In genomic region chr11:61826930-61827572, GRCh38 we compare ENCODE assay signal across 8 cellular contexts. TPM values are rescaled to one million over a fixed set of nuclear protein-coding genes. Genes with fewer than 3 reads are reported as not detected.
A peak's percentile ranks its signal among the peaks of the same experiment; 100 is the strongest.
DNase-seq lines count a peak whose midpoint lies in the region; ATAC-seq, FAIRE-seq and TF ChIP-seq lines count a peak whose summit lies in the region.

No MANE protein-coding gene starts in this region.

- H3K4me1 Mint-ChIP-seq in activated naive CD8-positive, alpha-beta T cell treated with anti-CD3 and anti-CD28 coated beads, Interleukin-2, amount 10 ng/mL, durations not matched to agents 7 days and 5 days = peaks cover 34% of the 10 kb centered on the region
- peaks cover 30 to 52% of the 10 kb centered on the region in 2 donors for H3K4me1 Mint-ChIP-seq in stimulated activated naive B cell treated with anti-CD40 and anti-IgM and Interleukin-4, amounts not matched to agents 10 μg/mL and 1 μg/mL and 100 μg/mL, for 72 hours

- H3K4me1 ChIP-seq in A549 (peaks cover 36% of the 10 kb centered on the region), iPS-20b (ENCODE audit: insufficient read depth, low read length) (peaks cover 16% of the 10 kb centered on the region)

- peak overlapping the region; percentile 94 for H3K4me3 Mint-ChIP-seq in activated naive CD8-positive, alpha-beta T cell treated with anti-CD3 and anti-CD28 coated beads, Interleukin-2, amount 10 ng/mL, durations not matched to agents 7 days and 5 days
- H3K4me3 Mint-ChIP-seq in stimulated activated naive B cell treated with anti-CD40 and anti-IgM and Interleukin-4, amounts not matched to agents 10 μg/mL and 1 μg/mL and 100 μg/mL, for 72 hours = peak overlapping the region; percentile 86 to 98

- peaks cover 25% of the 10 kb centered on the region for H3K36me3 Mint-ChIP-seq in activated naive CD8-positive, alpha-beta T cell treated with anti-CD3 and anti-CD28 coated beads, Interleukin-2, amount 10 ng/mL, durations not matched to agents 7 days and 5 days
- peaks cover 30 to 41% of the 10 kb centered on the region in 2 donors for H3K36me3 Mint-ChIP-seq in stimulated activated naive B cell treated with anti-CD40 and anti-IgM and Interleukin-4, amounts not matched to agents 10 μg/mL and 1 μg/mL and 100 μg/mL, for 72 hours

- H3K27ac ChIP-seq in A549 = peak overlapping the region; percentile 96 to 100
- peak overlapping the region; percentile 93 for H3K27ac ChIP-seq in iPS-20b (ENCODE audit: low read length)

- CTCF ChIA-PET in A549 (lab: Yijun Ruan, JAX) = interaction anchor here (0.7 to 5.6 kb wide), 4 partner anchors 9 to 72 kb away, joined by 3 to 51 read pairs (median 12); no protein-coding TSS in a partner anchor

- no peak for FAIRE-seq in A549 (lab: Jason Lieb, UNC)

- TF ChIP-seq POLR2A in A549 (IDR thresholded peaks at IDR 0.05; ENCODE audit: low read length) = 0 out of 2 replicates have a peak, but pooled peaks have one; percentile 22

- peaks cover 24% of the 10 kb centered on the region; the same call in 1 of the 2 replicates for H3K36me3 ChIP-seq in iPS-20b (ENCODE audit: insufficient read depth, low read depth, low read length)

- TF ChIP-seq RAD21 in A549 (conservative IDR thresholded peaks at IDR 0.05 in 1 of 2, IDR thresholded peaks at IDR 0.05 in 1 of 2) = no peak

- no peak for TF ChIP-seq CTCF in A549 (IDR thresholded peaks at IDR 0.05)

- H3K4me3 ChIP-seq in A549 = peak overlapping the region; percentile 100
- H3K4me3 ChIP-seq in iPS-20b (ENCODE audit: low read length) = peak overlapping the region; percentile 88

- peak overlapping the region; percentile 89 for H3K27ac Mint-ChIP-seq in activated naive CD8-positive, alpha-beta T cell treated with anti-CD3 and anti-CD28 coated beads, Interleukin-2, amount 10 ng/mL, durations not matched to agents 7 days and 5 days
- H3K27ac Mint-ChIP-seq in stimulated activated naive B cell treated with anti-CD40 and anti-IgM and Interleukin-4, amounts not matched to agents 10 μg/mL and 1 μg/mL and 100 μg/mL, for 72 hours = peak overlapping the region; percentile 98

- ATAC-seq in A549 (no peak; a peak in 1 of 6 replicates), GM18498 (IDR thresholded peaks at IDR 0.05; ENCODE audit: unreplicated experiment) (peak; percentile 7)
- ATAC-seq in activated naive CD8-positive, alpha-beta T cell treated with anti-CD3 and anti-CD28 coated beads, Interleukin-2, amount 10 ng/mL, durations not matched to agents 7 days and 5 days (ENCODE audit: low read depth) = no peak
- peak; percentile 47 for ATAC-seq in stimulated activated naive B cell treated with anti-CD40 and anti-IgM and Interleukin-4, amounts not matched to agents 10 μg/mL and 1 μg/mL and 100 μg/mL, for 72 hours (replicated peaks)

- POLR2A ChIA-PET in A549 (lab: Yijun Ruan, JAX) = interaction anchor here (1.1 to 3.7 kb wide), 2 partner anchors 10 to 43 kb away, joined by 4 to 71 read pairs; partner anchors contain the start of gene FADS1
- POLR2A ChIA-PET in activated naive CD8-positive, alpha-beta T cell treated with anti-CD3 and anti-CD28 coated beads, Interleukin-2, amount 10 ng/mL, durations not matched to agents 7 days and 5 days (lab: Charles Lee) = interaction anchor here (1.2 to 7.2 kb wide), 3 partner anchors 10 to 20 kb away, joined by 3 to 140 read pairs (median 6); partner anchors contain the start of gene FADS1

- 68% methylated on average over 22 of the region's 23 CpGs for WGBS in A549 (ENCODE audit: missing lambda C conversion rate)

- TF ChIP-seq EP300 in A549 (IDR thresholded peaks at IDR 0.05) = no peak

- H3K9ac ChIP-seq in iPS-20b (ENCODE audit: low read depth, low read length) = peak overlapping the region; percentile 98; the same call in 1 of the 2 replicates

- peak overlapping the region; percentile 100 for H3K4me2 ChIP-seq in A549

- no peaks in the 10 kb centered on the region for H3K9me3 ChIP-seq in A549
- no peaks in the 10 kb centered on the region for H3K9me3 ChIP-seq in iPS-20b (ENCODE audit: insufficient read depth, low read depth, low read length)

- peaks cover 14% of the 10 kb centered on the region for H3K27me3 Mint-ChIP-seq in activated naive CD8-positive, alpha-beta T cell treated with anti-CD3 and anti-CD28 coated beads, Interleukin-2, amount 10 ng/mL, durations not matched to agents 7 days and 5 days
- H3K27me3 Mint-ChIP-seq in stimulated activated naive B cell treated with anti-CD40 and anti-IgM and Interleukin-4, amounts not matched to agents 10 μg/mL and 1 μg/mL and 100 μg/mL, for 72 hours = no peaks in the 10 kb centered on the region

- H3K27me3 ChIP-seq in iPS-20b (ENCODE audit: insufficient read depth, low read length) = no peaks in the 10 kb centered on the region

- no peaks in the 10 kb centered on the region for H3K9me3 Mint-ChIP-seq in activated naive CD8-positive, alpha-beta T cell treated with anti-CD3 and anti-CD28 coated beads, Interleukin-2, amount 10 ng/mL, durations not matched to agents 7 days and 5 days
- H3K9me3 Mint-ChIP-seq in stimulated activated naive B cell treated with anti-CD40 and anti-IgM and Interleukin-4, amounts not matched to agents 10 μg/mL and 1 μg/mL and 100 μg/mL, for 72 hours = no peaks in the 10 kb centered on the region

- DNase-seq in A549 (ENCODE audit: low read depth in 1 of 2, low spot score in 1 of 2) = no peak
- DNase-seq in KG1 (lab: John Stamatoyannopoulos, UW) = peak; percentile 85
- DNase-seq in activated naive CD8-positive, alpha-beta T cell treated with anti-CD3 and anti-CD28 coated beads, Interleukin-2, amount 10 ng/mL, durations not matched to agents 7 days and 5 days = no peak
- DNase-seq in stimulated activated naive B cell treated with anti-CD40 and anti-IgM and Interleukin-4, amounts not matched to agents 10 μg/mL and 1 μg/mL and 100 μg/mL, for 72 hours = no peak
- DNase-seq in NCI-H128 (lab: John Stamatoyannopoulos, UW; ENCODE audit: unreplicated experiment) = no peak
- no peak for DNase-seq in NCI-H187 treated with DMSO at 0.1 percent for 48 hours (lab: John Stamatoyannopoulos, UW)

TF ChIP-seq in A549, 52 proteins besides CTCF, POLR2A, EP300 and RAD21:
- TF ChIP-seq HOXA7 (CRISPR knock-in tag; IDR thresholded peaks at IDR 0.05) (0 out of 2 replicates have a peak, but pooled peaks have one; percentile 41), MAZ (IDR thresholded peaks at IDR 0.05; ENCODE audit: borderline replicate concordance, low read depth, low read length) (no peak)
TF ChIP-seq in A549: peak in this region for 1.

RNA-seq across cellular contexts. Expression of gene FADS2, which starts 1.0 kb away (rescaled TPM):
- polyA plus RNA-seq in A549 (2011; rRNA removed) (215 and 278 TPM in 2 replicates), A549 (2017; fragmentation: RNase III; extraction: RNeasy Plus Mini Kit Qiagen cat#74134 plus additional on column Dnase treatment) (184 to 391 TPM (median 352 TPM) in 3 replicates)
- 187 and 222 TPM in 2 replicates for polyA plus RNA-seq in A549 (2012; cell fraction: cytosol; rRNA removed)
- 358 and 370 TPM in 2 replicates for polyA plus RNA-seq in A549 (2012; cell fraction: nucleus; rRNA removed)
- polyA minus RNA-seq in A549 (2011; rRNA and poly(A)+ RNA removed) = 649 and 679 TPM in 2 replicates
- total RNA-seq in activated naive CD8-positive, alpha-beta T cell treated with anti-CD3 and anti-CD28 coated beads, Interleukin-2, amount 10 ng/mL, durations not matched to agents 7 days and 5 days = 100 to 1,000 TPM; 245 to 280 TPM

RNA-seq across cellular contexts. Expression of gene FADS1, which starts 10.2 kb away (rescaled TPM):
- polyA plus RNA-seq in A549 (2011; rRNA removed) (163 and 175 TPM in 2 replicates), A549 (2017; fragmentation: RNase III; extraction: RNeasy Plus Mini Kit Qiagen cat#74134 plus additional on column Dnase treatment) (121 to 205 TPM (median 189 TPM) in 3 replicates)
- polyA plus RNA-seq in A549 (2012; cell fraction: cytosol; rRNA removed) = 87.7 and 130 TPM in 2 replicates
- 112 and 123 TPM in 2 replicates for polyA plus RNA-seq in A549 (2012; cell fraction: nucleus; rRNA removed)
- 286 and 310 TPM in 2 replicates for polyA minus RNA-seq in A549 (2011; rRNA and poly(A)+ RNA removed)
- total RNA-seq in activated naive CD8-positive, alpha-beta T cell treated with anti-CD3 and anti-CD28 coated beads, Interleukin-2, amount 10 ng/mL, durations not matched to agents 7 days and 5 days = 10 to 100 TPM; 53.2 to 54.7 TPM

RNA-seq across cellular contexts. Expression of gene FEN1, which starts 34.3 kb away (rescaled TPM):
- polyA plus RNA-seq in A549 (2011; rRNA removed) = 36.3 and 38.4 TPM in 2 replicates
- 65.4 and 69.1 TPM in 2 replicates for polyA plus RNA-seq in A549 (2012; cell fraction: cytosol; rRNA removed)
- polyA plus RNA-seq in A549 (2012; cell fraction: nucleus; rRNA removed) = 61.1 and 70.5 TPM in 2 replicates
- polyA plus RNA-seq in A549 (2017; fragmentation: RNase III; extraction: RNeasy Plus Mini Kit Qiagen cat#74134 plus additional on column Dnase treatment) = 99.7 to 105 TPM (median 104 TPM) in 3 replicates
- 38.6 and 47.2 TPM in 2 replicates for polyA minus RNA-seq in A549 (2011; rRNA and poly(A)+ RNA removed)
- 10 to 100 TPM; 87.1 to 88.7 TPM for total RNA-seq in activated naive CD8-positive, alpha-beta T cell treated with anti-CD3 and anti-CD28 coated beads, Interleukin-2, amount 10 ng/mL, durations not matched to agents 7 days and 5 days

RNA-seq across cellular contexts. Expression of gene TMEM258, which starts 34.7 kb away (rescaled TPM):
- polyA plus RNA-seq in A549 (2011; rRNA removed) = 280 and 375 TPM in 2 replicates
- polyA plus RNA-seq in A549 (2012; cell fraction: cytosol; rRNA removed) = 374 and 375 TPM in 2 replicates
- polyA plus RNA-seq in A549 (2012; cell fraction: nucleus; rRNA removed) = 150 and 167 TPM in 2 replicates
- polyA plus RNA-seq in A549 (2017; fragmentation: RNase III; extraction: RNeasy Plus Mini Kit Qiagen cat#74134 plus additional on column Dnase treatment) = 232 to 262 TPM (median 257 TPM) in 3 replicates
- polyA minus RNA-seq in A549 (2011; rRNA and poly(A)+ RNA removed) = 117 and 178 TPM in 2 replicates
- total RNA-seq in activated naive CD8-positive, alpha-beta T cell treated with anti-CD3 and anti-CD28 coated beads, Interleukin-2, amount 10 ng/mL, durations not matched to agents 7 days and 5 days = 100 to 1,000 TPM; 127 to 140 TPM

Comparison
In these comparisons a context has a peak if more than half of its experiments do, and no peak if none do; other contexts are left out.
1. ATAC-seq: peak in GM18498 (single experiment) and stimulated activated naive B cell treated with anti-CD40 and anti-IgM and Interleukin-4, amounts not matched to agents 10 μg/mL and 1 μg/mL and 100 μg/mL, for 72 hours (2 of 2); none in A549 (0 of 2) and activated naive CD8-positive, alpha-beta T cell treated with anti-CD3 and anti-CD28 coated beads, Interleukin-2, amount 10 ng/mL, durations not matched to agents 7 days and 5 days (single experiment).